In the genomic region with DNA sequence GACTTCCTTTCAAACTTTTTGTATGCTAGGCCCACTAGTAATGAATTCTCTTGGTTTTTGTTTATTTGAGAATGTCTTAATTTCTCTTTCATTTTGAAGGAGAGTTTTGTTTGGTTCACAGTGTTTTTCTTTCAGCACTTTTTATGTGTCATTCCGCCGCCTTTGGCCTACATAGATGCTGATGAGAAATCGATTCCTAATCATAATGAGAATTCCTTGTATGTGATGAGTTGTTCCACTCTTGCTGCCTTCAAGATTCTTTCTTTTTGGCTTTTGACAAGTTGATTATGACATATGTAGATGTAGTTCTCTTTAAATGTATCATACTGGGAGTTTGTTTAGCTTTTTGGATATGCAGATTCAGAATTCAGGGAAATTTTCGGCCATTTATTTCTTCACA, we compare ENCODE assay signal across 34 cellular contexts. TPM values are rescaled to one million over a fixed set of nuclear protein-coding genes. Genes with fewer than 3 reads are reported as not detected.
"Had no signal": no experiment of that assay in that cellular context is flagged by ENCODE, and none has a peak within 500 bp of the region (broad histone marks: within the 10 kb centered on the region; RNA-seq: fewer than 3 reads in every experiment).

No MANE protein-coding gene starts in this region.

- H3K4me3 Mint-ChIP-seq: activated B cell treated with CpG ODN at 0.5 μM for 24 hours; activated CD4-positive, alpha-beta T cell treated with anti-CD3 and anti-CD28 coated beads, Interleukin-2, amount 10 ng/mL, durations not matched to agents 7 days and 5 days; activated CD8-positive, alpha-beta T cell treated with anti-CD3 and anti-CD28 coated beads for 36 hours; activated naive CD4-positive, alpha-beta T cell treated with anti-CD3 and anti-CD28 coated beads, Interleukin-2, amount 10 ng/mL, durations not matched to agents 7 days and 5 days; activated naive CD4-positive, alpha-beta T cell treated with anti-CD3 and anti-CD28 coated beads, Interleukin-2, amount 50 U/mL, for 24 hours; activated naive CD8-positive, alpha-beta T cell; activated naive CD8-positive, alpha-beta T cell treated with anti-CD3 and anti-CD28 coated beads, Interleukin-2, amount 10 ng/mL, durations not matched to agents 7 days and 5 days; activated naive CD8-positive, alpha-beta T cell treated with anti-CD3 and anti-CD28 coated beads, Interleukin-2, amount 50 U/mL, for 24 hours; activated T-cell treated with anti-CD3 and anti-CD28 coated beads, Interleukin-2, amount 50 U/mL, for 4 hours; activated T-cell treated with anti-CD3 and anti-CD28 coated beads, Interleukin-2, amount 50 U/mL, for 72 hours; activated T-helper 1 cell treated with anti-CD3 and anti-CD28 coated beads, Interleukin-12 subunit alpha, Interleukin-12 subunit beta, Interleukin-2, Interleukin-4 antibody, amounts not matched to agents 30 ng/mL and 10 ng/mL and 1 ng/mL, durations not matched to agents 14 hours and 24 hours and 36 hours; brain; central memory CD8-positive, alpha-beta T cell; T-helper 1 cell treated with Interleukin-12 subunit alpha and Interleukin-12 subunit beta and Interleukin-4 antibody, amounts not matched to agents 30 μg/mL and 1 μg/mL, for 36 hours; T-helper 2 cell treated with Interferon-gamma antibody and Interleukin-4, amounts not matched to agents 5 μg/mL and 100 μg/mL, for 36 hours had no signal

- H3K27me3 Mint-ChIP-seq: activated CD4-positive, alpha-beta T cell treated with anti-CD3 and anti-CD28 coated beads, Interleukin-2, amount 10 ng/mL, durations not matched to agents 7 days and 5 days; activated naive CD8-positive, alpha-beta T cell treated with anti-CD3 and anti-CD28 coated beads, Interleukin-2, amount 50 U/mL, for 24 hours had no signal

- H3K4me1 Mint-ChIP-seq: activated B cell treated with CpG ODN at 0.5 μM for 24 hours; activated CD4-positive, alpha-beta T cell treated with anti-CD3 and anti-CD28 coated beads, Interleukin-2, amount 10 ng/mL, durations not matched to agents 7 days and 5 days; activated naive CD4-positive, alpha-beta T cell treated with anti-CD3 and anti-CD28 coated beads, Interleukin-2, amount 10 ng/mL, durations not matched to agents 7 days and 5 days; activated naive CD4-positive, alpha-beta T cell treated with anti-CD3 and anti-CD28 coated beads, Interleukin-2, amount 50 U/mL, for 24 hours; activated naive CD8-positive, alpha-beta T cell treated with anti-CD3 and anti-CD28 coated beads, Interleukin-2, amount 10 ng/mL, durations not matched to agents 7 days and 5 days; activated naive CD8-positive, alpha-beta T cell treated with anti-CD3 and anti-CD28 coated beads, Interleukin-2, amount 50 U/mL, for 24 hours; brain; central memory CD8-positive, alpha-beta T cell had no signal

- ATAC-seq: activated CD8-positive, alpha-beta T cell treated with anti-CD3 and anti-CD28 coated beads for 36 hours; activated naive CD8-positive, alpha-beta T cell treated with anti-CD3 and anti-CD28 coated beads, Interleukin-2, amount 50 U/mL, for 24 hours; activated T-cell treated with anti-CD3 and anti-CD28 coated beads, Interleukin-2, amount 50 U/mL, for 4 hours had no signal

- H3K27ac Mint-ChIP-seq: activated B cell treated with CpG ODN at 0.5 μM for 24 hours; activated CD4-positive, alpha-beta T cell treated with anti-CD3 and anti-CD28 coated beads, Interleukin-2, amount 10 ng/mL, durations not matched to agents 7 days and 5 days; activated CD8-positive, alpha-beta T cell treated with anti-CD3 and anti-CD28 coated beads for 36 hours; activated naive CD4-positive, alpha-beta T cell treated with anti-CD3 and anti-CD28 coated beads, Interleukin-2, amount 10 ng/mL, durations not matched to agents 7 days and 5 days; activated naive CD4-positive, alpha-beta T cell treated with anti-CD3 and anti-CD28 coated beads, Interleukin-2, amount 50 U/mL, for 24 hours; activated naive CD8-positive, alpha-beta T cell; activated naive CD8-positive, alpha-beta T cell treated with anti-CD3 and anti-CD28 coated beads, Interleukin-2, amount 10 ng/mL, durations not matched to agents 7 days and 5 days; activated naive CD8-positive, alpha-beta T cell treated with anti-CD3 and anti-CD28 coated beads, Interleukin-2, amount 50 U/mL, for 24 hours; activated T-cell treated with anti-CD3 and anti-CD28 coated beads, Interleukin-2, amount 50 U/mL, for 72 hours; activated T-helper 1 cell treated with anti-CD3 and anti-CD28 coated beads, Interleukin-12 subunit alpha, Interleukin-12 subunit beta, Interleukin-2, Interleukin-4 antibody, amounts not matched to agents 30 ng/mL and 10 ng/mL and 1 ng/mL, durations not matched to agents 14 hours and 24 hours and 36 hours; activated T-helper 2 cell treated with anti-CD3 and anti-CD28 coated beads, Interferon-gamma antibody, Interleukin-2, Interleukin-4, amounts not matched to agents 10 μg/mL and 5 μg/mL and 100 μg/mL, durations not matched to agents 14 hours and 24 hours and 36 hours; brain; T-helper 1 cell treated with Interleukin-12 subunit alpha and Interleukin-12 subunit beta and Interleukin-4 antibody, amounts not matched to agents 30 μg/mL and 1 μg/mL, for 36 hours; T-helper 2 cell treated with Interferon-gamma antibody and Interleukin-4, amounts not matched to agents 5 μg/mL and 100 μg/mL, for 36 hours had no signal

- H3K9me3 Mint-ChIP-seq: activated B cell treated with CpG ODN at 0.5 μM for 24 hours; activated CD8-positive, alpha-beta T cell treated with anti-CD3 and anti-CD28 coated beads for 36 hours; activated naive CD4-positive, alpha-beta T cell treated with anti-CD3 and anti-CD28 coated beads, Interleukin-2, amount 10 ng/mL, durations not matched to agents 7 days and 5 days; activated naive CD4-positive, alpha-beta T cell treated with anti-CD3 and anti-CD28 coated beads, Interleukin-2, amount 50 U/mL, for 24 hours; activated naive CD8-positive, alpha-beta T cell treated with anti-CD3 and anti-CD28 coated beads, Interleukin-2, amount 10 ng/mL, durations not matched to agents 7 days and 5 days; activated naive CD8-positive, alpha-beta T cell treated with anti-CD3 and anti-CD28 coated beads, Interleukin-2, amount 50 U/mL, for 24 hours; activated T-cell treated with anti-CD3 and anti-CD28 coated beads, Interleukin-2, amount 50 U/mL, for 4 hours; activated T-cell treated with anti-CD3 and anti-CD28 coated beads, Interleukin-2, amount 50 U/mL, for 72 hours; activated T-helper 1 cell treated with anti-CD3 and anti-CD28 coated beads, Interleukin-12 subunit alpha, Interleukin-12 subunit beta, Interleukin-2, Interleukin-4 antibody, amounts not matched to agents 30 ng/mL and 10 ng/mL and 1 ng/mL, durations not matched to agents 14 hours and 24 hours and 36 hours; activated T-helper 2 cell treated with anti-CD3 and anti-CD28 coated beads, Interferon-gamma antibody, Interleukin-2, Interleukin-4, amounts not matched to agents 10 μg/mL and 5 μg/mL and 100 μg/mL, durations not matched to agents 14 hours and 24 hours and 36 hours; central memory CD8-positive, alpha-beta T cell; T-helper 1 cell treated with Interleukin-12 subunit alpha and Interleukin-12 subunit beta and Interleukin-4 antibody, amounts not matched to agents 30 μg/mL and 1 μg/mL, for 36 hours; T-helper 2 cell treated with Interferon-gamma antibody and Interleukin-4, amounts not matched to agents 5 μg/mL and 100 μg/mL, for 36 hours had no signal

- DNase-seq: activated B cell treated with CpG ODN at 0.5 μM for 24 hours; activated CD4-positive, alpha-beta T cell treated with anti-CD3 and anti-CD28 coated beads, Interleukin-2, amount 10 ng/mL, durations not matched to agents 7 days and 5 days; activated CD4-positive, CD25-positive, alpha-beta regulatory T cell treated with anti-CD3 and anti-CD28 coated beads, Interleukin-2, amount 50 U/mL, for 72 hours; activated CD8-positive, alpha-beta memory T cell treated with anti-CD3 and anti-CD28 coated beads, Interleukin-2, amount 50 U/mL, for 4 hours; activated CD8-positive, alpha-beta T cell treated with anti-CD3 and anti-CD28 coated beads for 36 hours; activated effector memory CD4-positive, alpha-beta T cell treated with Interleukin-2 at 50 U/mL for 16 hours; activated gamma-delta T cell; activated naive CD4-positive, alpha-beta T cell treated with anti-CD3 and anti-CD28 coated beads, Interleukin-2, amount 10 ng/mL, durations not matched to agents 7 days and 5 days; activated naive CD4-positive, alpha-beta T cell treated with Interleukin-2 at 50 U/mL for 16 hours; activated naive CD8-positive, alpha-beta T cell treated with anti-CD3 and anti-CD28 coated beads, Interleukin-2, amount 10 ng/mL, durations not matched to agents 7 days and 5 days; activated naive CD8-positive, alpha-beta T cell treated with anti-CD3 and anti-CD28 coated beads, Interleukin-2, amount 50 U/mL, for 24 hours; activated T-cell treated with anti-CD3 and anti-CD28 coated beads for 4 hours; activated T-cell treated with anti-CD3 and anti-CD28 coated beads, Interleukin-2, amount 50 U/mL, for 1 hour; activated T-cell treated with anti-CD3 and anti-CD28 coated beads, Interleukin-2, amount 50 U/mL, for 4 hours; activated T-cell treated with anti-CD3 and anti-CD28 coated beads, Interleukin-2, amount 50 U/mL, for 72 hours; amygdala; anterior cingulate cortex; caudate nucleus; cerebellar nuclear complex; SW 1271; T-helper 1 cell; T-helper 2 cell; T-helper 9 cell had no signal

- H3K36me3 Mint-ChIP-seq: activated naive CD4-positive, alpha-beta T cell treated with anti-CD3 and anti-CD28 coated beads, Interleukin-2, amount 10 ng/mL, durations not matched to agents 7 days and 5 days; activated naive CD8-positive, alpha-beta T cell treated with anti-CD3 and anti-CD28 coated beads, Interleukin-2, amount 10 ng/mL, durations not matched to agents 7 days and 5 days; brain had no signal

RNA-seq across cellular contexts. Expression of gene CERS3, which starts 35.5 kb away (rescaled TPM):
- total RNA-seq: activated CD8-positive, alpha-beta T cell treated with anti-CD3 and anti-CD28 coated beads for 36 hours; ascending aorta; cardiac muscle cell; chondrocyte had no signal
